In the genomic region with DNA sequence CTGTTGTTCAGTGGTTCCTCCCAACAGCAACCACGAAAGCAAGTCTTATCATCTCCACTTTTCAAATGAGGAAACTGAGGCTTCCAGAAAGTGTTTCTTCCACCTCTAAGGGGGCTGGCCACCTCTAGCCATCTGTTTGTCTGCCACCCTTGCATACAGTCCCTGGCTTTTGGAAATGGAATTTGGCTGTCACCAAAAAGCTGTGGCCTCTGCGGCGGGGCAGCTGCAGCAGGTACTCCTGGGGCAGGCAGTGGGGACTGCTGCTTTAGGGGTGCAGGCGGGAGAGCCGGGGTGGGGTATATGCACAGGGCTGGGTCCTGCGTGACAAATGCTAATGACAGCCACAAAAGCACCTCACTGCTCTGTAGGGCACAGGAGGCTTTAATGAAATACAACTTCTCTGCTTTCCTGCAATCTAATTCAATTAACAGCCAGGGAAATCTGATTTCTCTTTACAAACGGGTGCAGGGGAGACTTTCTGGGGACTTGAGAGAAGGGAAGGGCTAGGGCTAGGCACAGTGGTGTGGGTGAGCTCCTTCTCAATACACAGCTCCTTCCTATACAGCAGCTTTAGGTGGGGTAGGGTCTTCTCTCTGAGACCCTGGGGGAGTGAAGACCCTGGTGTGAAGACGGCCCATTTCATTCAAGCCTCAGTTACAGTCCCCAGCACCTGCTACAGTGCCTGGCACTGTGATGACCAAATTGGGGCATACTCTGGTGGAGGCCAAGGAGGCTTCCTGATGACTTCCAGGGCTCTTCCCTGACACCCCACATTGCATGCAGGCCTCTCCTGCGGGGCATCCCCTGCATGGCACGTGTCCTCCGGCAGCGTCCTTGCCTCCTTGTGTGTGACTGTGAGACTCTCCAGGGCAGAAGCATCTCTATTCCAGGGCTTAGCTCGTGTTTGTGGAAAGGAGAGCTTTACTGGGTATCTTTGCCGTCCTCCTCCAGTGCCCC, we compare ENCODE assay signal across 23 cellular contexts.
"Had no signal": no experiment of that assay in that cellular context is flagged by ENCODE, and none has a peak within 500 bp of the region (broad histone marks: within the 10 kb centered on the region; RNA-seq: fewer than 3 reads in every experiment).

No MANE protein-coding gene starts in this region.

- H3K4me3 Mint-ChIP-seq: activated naive CD8-positive, alpha-beta T cell treated with anti-CD3 and anti-CD28 coated beads, Interleukin-2, amount 10 ng/mL, durations not matched to agents 7 days and 5 days; activated T-cell treated with anti-CD3 and anti-CD28 coated beads, Interleukin-2, amount 50 U/mL, for 4 hours; naive thymus-derived CD4-positive, alpha-beta T cell; WTC11 had no signal

- H3K9me3 ChIP-seq: lower lobe of right lung, pancreas, psoas muscle, right atrium auricular region, tibial artery had no signal

- H3K27me3 ChIP-seq: pancreas, right atrium auricular region had no signal

- H3K27ac ChIP-seq: foreskin keratinocyte, lower lobe of right lung, pancreas, psoas muscle, right atrium auricular region, tibial artery had no signal

- ATAC-seq: activated T-cell treated with anti-CD3 and anti-CD28 coated beads, Interleukin-2, amount 50 U/mL, for 4 hours; foreskin keratinocyte; lower lobe of right lung; pancreas; psoas muscle had no signal

- H3K36me3 ChIP-seq: lower lobe of right lung, pancreas, right atrium auricular region, tibial artery had no signal

- DNase-seq: activated CD4-positive, alpha-beta T cell treated with anti-CD3 and anti-CD28 coated beads, Interleukin-2, amount 50 U/mL, for 48 hours; activated CD8-positive, alpha-beta memory T cell treated with anti-CD3 and anti-CD28 coated beads, Interleukin-2, amount 50 U/mL, for 48 hours; activated naive CD4-positive, alpha-beta T cell; activated naive CD8-positive, alpha-beta T cell treated with anti-CD3 and anti-CD28 coated beads, Interleukin-2, amount 10 ng/mL, durations not matched to agents 7 days and 5 days; activated T-cell treated with anti-CD3 and anti-CD28 coated beads, Interleukin-2, amount 50 U/mL, for 4 hours; amniotic stem cell; cerebellar nuclear complex; cortex of kidney; effector CD8-positive, alpha-beta T cell; foreskin keratinocyte; kidney; lower lobe of right lung; naive thymus-derived CD4-positive, alpha-beta T cell; stimulated activated CD4-positive, alpha-beta T cell treated with anti-CD3 and anti-CD28 coated beads, Interleukin-4, amount 100 ng/mL, for 24 hours; stimulated activated naive CD4-positive, alpha-beta T cell treated with Interleukin-2 at 50 U/mL for 16 hours; T-helper 1 cell; T1000; tibial artery had no signal

- H3K9me3 Mint-ChIP-seq: activated naive CD8-positive, alpha-beta T cell treated with anti-CD3 and anti-CD28 coated beads, Interleukin-2, amount 10 ng/mL, durations not matched to agents 7 days and 5 days; activated T-cell treated with anti-CD3 and anti-CD28 coated beads, Interleukin-2, amount 50 U/mL, for 4 hours; activated T-helper 2 cell treated with anti-CD3 and anti-CD28 coated beads, Interferon-gamma antibody, Interleukin-2, Interleukin-4, amounts not matched to agents 10 μg/mL and 5 μg/mL and 100 μg/mL, durations not matched to agents 14 hours and 24 hours and 36 hours had no signal

- H3K36me3 Mint-ChIP-seq: activated naive CD8-positive, alpha-beta T cell treated with anti-CD3 and anti-CD28 coated beads, Interleukin-2, amount 10 ng/mL, durations not matched to agents 7 days and 5 days; WTC11 had no signal

- H3K27ac Mint-ChIP-seq: activated naive CD8-positive, alpha-beta T cell treated with anti-CD3 and anti-CD28 coated beads, Interleukin-2, amount 10 ng/mL, durations not matched to agents 7 days and 5 days; activated T-helper 2 cell treated with anti-CD3 and anti-CD28 coated beads, Interferon-gamma antibody, Interleukin-2, Interleukin-4, amounts not matched to agents 10 μg/mL and 5 μg/mL and 100 μg/mL, durations not matched to agents 14 hours and 24 hours and 36 hours; naive thymus-derived CD4-positive, alpha-beta T cell had no signal

- H3K4me3 ChIP-seq: lower lobe of right lung, pancreas, psoas muscle, right atrium auricular region, tibial artery had no signal

- H3K4me1 ChIP-seq: foreskin keratinocyte, lower lobe of right lung, pancreas, psoas muscle, right atrium auricular region, tibial artery had no signal
